In the genomic region with DNA sequence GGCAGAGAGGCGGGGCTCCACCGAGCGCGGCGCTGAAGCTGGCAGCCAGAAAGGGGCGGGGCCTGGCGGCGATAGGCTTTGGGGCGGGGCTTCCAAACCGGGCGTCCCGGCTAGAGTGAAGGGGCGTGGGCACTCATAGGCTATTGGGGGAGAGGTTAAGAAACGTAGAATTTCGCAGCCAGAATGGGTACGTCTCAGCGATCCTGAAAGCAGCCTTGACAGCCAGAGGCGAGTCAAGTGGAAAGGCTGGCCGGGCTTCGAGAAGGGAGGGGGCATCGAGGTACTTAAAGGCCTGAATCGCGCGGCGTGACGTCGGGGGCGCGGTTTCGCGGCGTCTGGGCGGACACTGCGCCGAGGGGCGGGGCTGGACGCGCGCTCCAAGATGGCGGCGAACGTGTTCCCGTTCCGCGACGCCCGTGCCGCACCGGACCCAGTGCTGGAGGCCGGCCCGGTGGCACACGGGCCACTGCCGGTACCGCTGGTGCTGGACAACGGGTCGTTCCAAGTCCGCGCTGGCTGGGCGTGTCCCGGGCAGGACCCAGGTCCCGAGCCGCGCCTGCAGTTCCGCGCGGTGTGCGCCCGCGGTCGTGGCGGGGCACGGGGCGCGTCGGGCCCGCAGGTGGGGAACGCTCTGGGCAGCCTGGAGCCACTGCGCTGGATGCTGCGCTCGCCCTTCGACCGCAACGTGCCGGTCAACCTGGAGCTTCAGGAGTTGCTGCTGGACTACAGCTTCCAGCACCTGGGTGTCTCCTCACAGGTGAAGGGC, we compare ENCODE assay signal across 8 cellular contexts. TPM values are rescaled to one million over a fixed set of nuclear protein-coding genes. Genes with fewer than 3 reads are reported as not detected.
DNase-seq lines count a peak whose midpoint lies in the region; ATAC-seq and TF ChIP-seq lines count a peak whose summit lies in the region.

A gene (plus strand): TSS at position 364 of the 766 bp plus-strand sequence. CDS start 19 bp downstream, at position 383.

- ATAC-seq in GM19372 (IDR thresholded peaks at IDR 0.05; ENCODE audit: low read depth, unreplicated experiment) (peak; percentile 88), HG03520 (IDR thresholded peaks at IDR 0.05; ENCODE audit: unreplicated experiment) (peak; percentile 78)

- intact Hi-C loops in activated CD4-positive, alpha-beta T cell treated with anti-CD3 and anti-CD28 coated beads, Interleukin-2, amount 10 ng/mL, durations not matched to agents 24 days and 14 days (cut with micrococcal nuclease) = loop anchor here (1.0 to 5.0 kb wide), 5 partner anchors 17 to 214 kb away; a partner anchor contains a TSS
- intact Hi-C loops in colonic mucosa (cut with DNase I) = no loop called here

- H3K27me3 ChIP-seq in colonic mucosa = no peaks in the 10 kb centered on the region

- peak within 1 kb of the TSS; percentile 71 for H3K4me3 ChIP-seq in colonic mucosa

- H3K9me3 ChIP-seq in colonic mucosa = no peaks in the 10 kb centered on the region

- H3K9me3 Mint-ChIP-seq in activated CD4-positive, alpha-beta T cell treated with anti-CD3 and anti-CD28 coated beads, Interleukin-2, amount 10 ng/mL, durations not matched to agents 24 days and 14 days = no peaks in the 10 kb centered on the region

- peak within 1 kb of the TSS; percentile 93 for H3K27ac Mint-ChIP-seq in activated CD4-positive, alpha-beta T cell treated with anti-CD3 and anti-CD28 coated beads, Interleukin-2, amount 10 ng/mL, durations not matched to agents 24 days and 14 days

- H3K9ac ChIP-seq in colonic mucosa (ENCODE audit: low read depth in 2 of 2, low read length in 2 of 2) = peak within 1 kb of the TSS; percentile 89 to 94

- no peak for TF ChIP-seq CTCF in colonic mucosa (IDR thresholded peaks at IDR 0.05)

- H3K4me3 Mint-ChIP-seq in activated CD4-positive, alpha-beta T cell treated with anti-CD3 and anti-CD28 coated beads, Interleukin-2, amount 10 ng/mL, durations not matched to agents 24 days and 14 days = peak within 1 kb of the TSS; percentile 91

- peaks cover 7% of the 10 kb centered on the region for H3K4me1 ChIP-seq in colonic mucosa

- peaks cover 18% of the 10 kb centered on the region for H3K36me3 Mint-ChIP-seq in activated CD4-positive, alpha-beta T cell treated with anti-CD3 and anti-CD28 coated beads, Interleukin-2, amount 10 ng/mL, durations not matched to agents 24 days and 14 days (ENCODE audit: low read depth)

- DNase-seq in C1 segment of cervical spinal cord (lab: John Stamatoyannopoulos, UW) = peak; percentile 55 to 97 (median 88)
- peak; percentile 83 to 99 for DNase-seq in NCI-H526 (lab: John Stamatoyannopoulos, UW)
- DNase-seq in activated CD4-positive, alpha-beta T cell treated with anti-CD3 and anti-CD28 coated beads, Interleukin-2, amount 10 ng/mL, durations not matched to agents 24 days and 14 days = peak; percentile 99
- peak; percentile 98 for DNase-seq in colonic mucosa
- peak; percentile 96 for DNase-seq in left kidney (ENCODE audit: low read depth, low spot score)
- peak; percentile 98 for DNase-seq in stimulated activated CD4-positive, alpha-beta T cell treated with anti-CD3 and anti-CD28 coated beads, Interleukin-1b, Interleukin-23, amount 100 ng/mL, for 4 hours (ENCODE audit: low read depth in 2 of 2)

- peaks cover 9% of the 10 kb centered on the region for H3K27me3 Mint-ChIP-seq in activated CD4-positive, alpha-beta T cell treated with anti-CD3 and anti-CD28 coated beads, Interleukin-2, amount 10 ng/mL, durations not matched to agents 24 days and 14 days

- H3K36me3 ChIP-seq in colonic mucosa = no peaks in the 10 kb centered on the region

- H3K4me1 Mint-ChIP-seq in activated CD4-positive, alpha-beta T cell treated with anti-CD3 and anti-CD28 coated beads, Interleukin-2, amount 10 ng/mL, durations not matched to agents 24 days and 14 days = peaks cover 21% of the 10 kb centered on the region

- peak within 1 kb of the TSS; percentile 67 for H3K27ac ChIP-seq in colonic mucosa

RNA-seq across cellular contexts. Expression of the gene that starts here (rescaled TPM):
- total RNA-seq in activated CD4-positive, alpha-beta T cell treated with anti-CD3 and anti-CD28 coated beads, Interleukin-2, amount 10 ng/mL, durations not matched to agents 24 days and 14 days = 15.2 and 15.8 TPM in 2 replicates
- 1 to 10 TPM; 4.6 to 8.3 TPM for total RNA-seq in colonic mucosa

Comparison
In these comparisons a context has a peak if more than half of its experiments do, and no peak if none do; other contexts are left out.
1. Peak in every context shown above with its lines: DNase-seq, ATAC-seq, H3K4me3 ChIP-seq and H3K27ac ChIP-seq.